In the genomic region with DNA sequence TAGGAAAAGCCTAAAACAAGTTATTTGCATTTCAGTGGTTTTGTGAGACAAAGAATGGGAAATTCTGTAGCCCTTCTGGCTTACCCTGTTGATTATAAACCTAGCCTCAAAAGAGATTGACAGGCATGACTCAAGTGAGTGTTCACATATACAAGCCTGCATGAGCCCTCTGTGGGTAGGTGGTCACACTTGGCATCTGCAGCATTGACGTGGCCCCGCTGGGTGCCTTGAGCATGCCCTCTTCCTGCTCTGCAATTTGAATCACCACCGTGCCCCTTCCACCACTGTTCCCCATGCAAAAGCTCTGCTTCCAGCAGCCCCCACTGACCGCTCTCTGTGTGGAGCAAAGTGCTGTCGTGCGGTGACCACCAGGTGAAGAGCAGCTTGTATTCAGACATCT, we compare ENCODE assay signal across 12 cellular contexts. TPM values are rescaled to one million over a fixed set of nuclear protein-coding genes. Genes with fewer than 3 reads are reported as not detected.
DNase-seq lines count a peak whose midpoint lies in the region; ATAC-seq, FAIRE-seq and TF ChIP-seq lines count a peak whose summit lies in the region.
"Had no signal": no experiment of that assay in that cellular context is flagged by ENCODE, and none has a peak within 500 bp of the region (broad histone marks: within the 10 kb centered on the region; RNA-seq: fewer than 3 reads in every experiment).

No MANE protein-coding gene starts in this region.

- H3K4me1 ChIP-seq in SJSA1 (replicated peaks) (peaks cover 70% of the 10 kb centered on the region), mucosa of rectum (ENCODE audit: control insufficient read depth in 2 of 2, insufficient read depth in 2 of 2, low read length in 2 of 2) (no peaks in the 10 kb centered on the region), left ventricle myocardium inferior (peaks cover 20% of the 10 kb centered on the region), aorta (ENCODE audit: control insufficient read depth in 1 of 2, insufficient read depth in 2 of 2, low read length in 2 of 2) (no peaks in the 10 kb centered on the region)

- FAIRE-seq in RCC 7860 (lab: Jason Lieb, UNC), result no peak

- H3K36me3 ChIP-seq in SJSA1 (peaks cover 20% of the 10 kb centered on the region), mucosa of rectum (ENCODE audit: control insufficient read depth in 2 of 2, insufficient read depth in 2 of 2, low read length in 2 of 2) (peaks cover 38 to 43% of the 10 kb centered on the region in 2 donors), left ventricle myocardium inferior (peaks cover 56% of the 10 kb centered on the region), aorta (ENCODE audit: control insufficient read depth in 1 of 2, insufficient read depth in 2 of 2, low read length in 1 of 2) (peaks cover 2 to 8% of the 10 kb centered on the region in 2 donors), MG63 (peaks cover 6% of the 10 kb centered on the region; the same call in 1 of the 2 replicates)

- peak overlapping the region; percentile 2 for H3K27ac Mint-ChIP-seq in stimulated activated memory B cell treated with anti-CD40 and anti-IgM and Interleukin-4, amounts not matched to agents 10 μg/mL and 1 μg/mL and 100 μg/mL, for 72 hours

- H3K4me1 Mint-ChIP-seq in stimulated activated memory B cell treated with anti-CD40 and anti-IgM and Interleukin-4, amounts not matched to agents 10 μg/mL and 1 μg/mL and 100 μg/mL, for 72 hours, result peaks cover 13% of the 10 kb centered on the region

- H3K9me3 ChIP-seq in SJSA1 (replicated peaks) (no peaks in the 10 kb centered on the region), mucosa of rectum (ENCODE audit: control insufficient read depth in 2 of 2, low read length in 2 of 2) (no peaks in the 10 kb centered on the region), left ventricle myocardium inferior (replicated peaks) (no peaks in the 10 kb centered on the region), aorta (ENCODE audit: control insufficient read depth, low read length) (no peaks in the 10 kb centered on the region), MG63 (no peaks in the 10 kb centered on the region)

- DNase-seq in SJSA1 (ENCODE audit: low read depth in 1 of 2, low spot score in 2 of 2) (peak; percentile 61 to 71), left ventricle myocardium inferior (no peak), aorta (no peak), RCC 7860 (ENCODE audit: low spot score) (no peak), MG63 (no peak)
- DNase-seq in activated T-cell treated with anti-CD3 and anti-CD28 coated beads, Interleukin-2, amount 50 U/mL, for 1 hour, result peak; percentile 63
- DNase-seq: anterior cingulate cortex, NCI-H1436 had no signal

- H3K4me3 Mint-ChIP-seq in stimulated activated memory B cell treated with anti-CD40 and anti-IgM and Interleukin-4, amounts not matched to agents 10 μg/mL and 1 μg/mL and 100 μg/mL, for 72 hours, result no peak overlapping the region

- H3K4me3 ChIP-seq in SJSA1, result no peak overlapping the region
- no peak overlapping the region for H3K4me3 ChIP-seq in mucosa of rectum (ENCODE audit: low read length in 2 of 2)
- H3K4me3 ChIP-seq in left ventricle myocardium inferior, result no peak overlapping the region
- no peak overlapping the region for H3K4me3 ChIP-seq in aorta (ENCODE audit: low read length in 2 of 2)
- no peak overlapping the region for H3K4me3 ChIP-seq in MG63
- H3K4me3 ChIP-seq: lung had no signal

- peaks cover 40% of the 10 kb centered on the region for H3K36me3 Mint-ChIP-seq in stimulated activated memory B cell treated with anti-CD40 and anti-IgM and Interleukin-4, amounts not matched to agents 10 μg/mL and 1 μg/mL and 100 μg/mL, for 72 hours

- no peaks in the 10 kb centered on the region for H3K27me3 Mint-ChIP-seq in stimulated activated memory B cell treated with anti-CD40 and anti-IgM and Interleukin-4, amounts not matched to agents 10 μg/mL and 1 μg/mL and 100 μg/mL, for 72 hours

- no peak overlapping the region for H3K9ac ChIP-seq in mucosa of rectum (ENCODE audit: low read depth in 1 of 2, low read length in 2 of 2)

- intact Hi-C loops in left ventricle myocardium inferior (cut with micrococcal nuclease) (no loop called here), aorta (cut with DNase I) (no loop called here)

- H3K27me3 ChIP-seq in SJSA1 (replicated peaks), result no peaks in the 10 kb centered on the region
- no peaks in the 10 kb centered on the region for H3K27me3 ChIP-seq in mucosa of rectum (ENCODE audit: control insufficient read depth in 2 of 2, insufficient read depth in 2 of 2, low read length in 2 of 2)
- H3K27me3 ChIP-seq in left ventricle myocardium inferior (ENCODE audit: low read depth), result no peaks in the 10 kb centered on the region
- H3K27me3 ChIP-seq in aorta (ENCODE audit: control insufficient read depth in 1 of 2, insufficient read depth in 2 of 2, low read length in 1 of 2), result no peaks in the 10 kb centered on the region
- H3K27me3 ChIP-seq in MG63, result no peaks in the 10 kb centered on the region

- no peaks in the 10 kb centered on the region for H3K9me3 Mint-ChIP-seq in stimulated activated memory B cell treated with anti-CD40 and anti-IgM and Interleukin-4, amounts not matched to agents 10 μg/mL and 1 μg/mL and 100 μg/mL, for 72 hours

- H3K27ac ChIP-seq in SJSA1, result no peak overlapping the region
- peak overlapping the region; percentile 26 to 33 for H3K27ac ChIP-seq in mucosa of rectum (ENCODE audit: low read depth in 2 of 2, low read length in 2 of 2)
- no peak overlapping the region for H3K27ac ChIP-seq in left ventricle myocardium inferior (replicated peaks)
- H3K27ac ChIP-seq in aorta (ENCODE audit: low read depth in 1 of 2, low read length in 2 of 2), result no peak overlapping the region

- TF ChIP-seq CTCF in left ventricle myocardium inferior (IDR thresholded peaks at IDR 0.05; ENCODE audit: borderline replicate concordance), result no peak

- peak; percentile 60 for ATAC-seq in stimulated activated memory B cell treated with anti-CD40 and anti-IgM and Interleukin-4, amounts not matched to agents 10 μg/mL and 1 μg/mL and 100 μg/mL, for 72 hours
- ATAC-seq in aorta (ENCODE audit: low FRiP score), result no peak
- ATAC-seq: Panc1 had no signal

- 88 to 89% methylated on average over 6 of the region's 6 CpGs for WGBS in aorta, 2 donors

RNA-seq across cellular contexts. Expression of a gene that starts 21.0 kb away (rescaled TPM):
- total RNA-seq in SJSA1 (2014; rRNA removed; shearing (Covaris generic)), result 122 and 201 TPM in 2 replicates
- total RNA-seq in left ventricle myocardium inferior (48.5 TPM), aorta (10 to 100 TPM; 40.5 to 49.0 TPM)
- 10 to 100 TPM; 31.1 to 34.8 TPM for polyA plus RNA-seq in aorta
- total RNA-seq in MG63 (2014; rRNA removed; shearing (Covaris generic); ENCODE audit: low replicate concordance), result 220 and 262 TPM in 2 replicates

RNA-seq across cellular contexts. Expression of a gene that starts 45.1 kb away (rescaled TPM):
- 39.6 and 45.3 TPM in 2 replicates for total RNA-seq in SJSA1 (2014; rRNA removed; shearing (Covaris generic))
- total RNA-seq in left ventricle myocardium inferior (40.4 TPM), aorta (10 to 100 TPM; 44.3 to 52.3 TPM)
- 100 to 1,000 TPM in 1 of 2 donors, 10 to 100 TPM in 1; 24.5 to 114 TPM for polyA plus RNA-seq in aorta
- total RNA-seq in MG63 (2014; rRNA removed; shearing (Covaris generic); ENCODE audit: low replicate concordance), result 34.6 and 47.6 TPM in 2 replicates

Comparison
In these comparisons a context has a peak if more than half of its experiments do, and no peak if none do; other contexts are left out.
1. DNase-seq: peak in SJSA1 (2 of 2) and activated T-cell treated with anti-CD3 and anti-CD28 coated beads, Interleukin-2, amount 50 U/mL, for 1 hour (single experiment); none in left ventricle myocardium inferior (single experiment), aorta (0 of 2), RCC 7860 (single experiment) and MG63 (single experiment).
2. H3K27ac ChIP-seq: peak in mucosa of rectum (2 of 2); none in SJSA1 (single experiment), left ventricle myocardium inferior (single experiment) and aorta (0 of 2).